Comparison of ENCODE assay signal across 8 cellular contexts in genomic region chr14:31206536-31207286, GRCh38. TPM values are rescaled to one million over a fixed set of nuclear protein-coding genes. Genes with fewer than 3 reads are reported as not detected.
DNase-seq lines count a peak whose midpoint lies in the region; ATAC-seq and TF ChIP-seq lines count a peak whose summit lies in the region.

No MANE protein-coding gene starts in this region.

- peaks cover 6% of the 10 kb centered on the region for H4K20me1 ChIP-seq in SU-DHL-6 (ENCODE audit: low read depth, low read length)

- H3K27ac ChIP-seq in SU-DHL-6 (ENCODE audit: low read depth, low read length) (peak overlapping the region; percentile 93), spleen (peak overlapping the region; percentile 97 to 99 (median 98))

- intact Hi-C loops in spleen (cut with DNase I; ENCODE audit: low total_unique reads) = no loop called here

- peak; percentile 24 for ATAC-seq in GM18907 (IDR thresholded peaks at IDR 0.05; ENCODE audit: unreplicated experiment)
- ATAC-seq in HG03159 (IDR thresholded peaks at IDR 0.05; ENCODE audit: unreplicated experiment) = peak; percentile 18

- no peak for TF ChIP-seq POLR2A in spleen (IDR thresholded peaks at IDR 0.05)

- H3K36me3 ChIP-seq in SU-DHL-6 (ENCODE audit: low read length) = peaks cover 16% of the 10 kb centered on the region; the same call in 1 of the 2 replicates
- peaks cover 0 to 26% (median 8%) of the 10 kb centered on the region in 6 donors for H3K36me3 ChIP-seq in spleen

- H3K9me2 ChIP-seq in SU-DHL-6 (replicated peaks; ENCODE audit: insufficient read depth, low read length) = no peaks in the 10 kb centered on the region

- peak overlapping the region; percentile 95 for H3K9ac ChIP-seq in SU-DHL-6 (ENCODE audit: low read length)

- H3K9me3 ChIP-seq in SU-DHL-6 (ENCODE audit: insufficient read depth, low read length) = no peaks in the 10 kb centered on the region
- no peaks in the 10 kb centered on the region for H3K9me3 ChIP-seq in spleen

- H3K4me3 ChIP-seq in SU-DHL-6 (ENCODE audit: insufficient read depth, low read length, poor library complexity, severe bottlenecking) = peak overlapping the region; percentile 64
- peak overlapping the region; percentile 91 for H3K4me3 ChIP-seq in iPS-11a (ENCODE audit: low read depth, low read length)
- H3K4me3 ChIP-seq in spleen = peak overlapping the region; percentile 66 to 84 (median 72)

- peak; percentile 39 for DNase-seq in AG20443 (ENCODE audit: low spot score)
- DNase-seq in amygdala (lab: John Stamatoyannopoulos, UW) = peak in 30 of 56 donors; percentile 19 to 74 (median 38)
- DNase-seq in spleen = peak; percentile 90
- no peak for DNase-seq in NCI-H446 treated with DMSO at 0.1 percent for 48 hours (lab: John Stamatoyannopoulos, UW)

- H3K27me3 ChIP-seq in SU-DHL-6 (ENCODE audit: low read length) (no peaks in the 10 kb centered on the region), spleen (replicated peaks in 1 of 7) (no peaks in the 10 kb centered on the region)

- peaks cover 50% of the 10 kb centered on the region for H3K79me2 ChIP-seq in SU-DHL-6 (ENCODE audit: insufficient read depth, low read length)

- no peak for TF ChIP-seq CTCF in SU-DHL-6 (IDR thresholded peaks at IDR 0.05; ENCODE audit: insufficient read depth, low read length, poor library complexity, severe bottlenecking)
- TF ChIP-seq CTCF in spleen (IDR thresholded peaks at IDR 0.05 in 8 of 11, conservative IDR thresholded peaks at IDR 0.05 in 3 of 11) = no peak

- peaks cover 24 to 70% (median 39%) of the 10 kb centered on the region in 6 donors for H3K4me1 ChIP-seq in spleen

- 0 to 1% (median 0%) methylated on average over 23 to 55 of the region's 55 CpGs for WGBS in spleen, 5 donors

- peak overlapping the region; percentile 86 for H2AFZ ChIP-seq in SU-DHL-6 (ENCODE audit: low read depth, low read length, severe bottlenecking)

- H3K4me2 ChIP-seq in SU-DHL-6 (ENCODE audit: low read depth, low read length, poor library complexity, severe bottlenecking) = peak overlapping the region; percentile 99

- H3F3A ChIP-seq in SU-DHL-6 (ENCODE audit: insufficient read depth) = peaks cover 24% of the 10 kb centered on the region

RNA-seq across cellular contexts. Expression of gene HECTD1, which starts 0.9 kb away (rescaled TPM):
- 100 to 1,000 TPM; 133 to 176 (median 160) TPM for total RNA-seq in spleen
- polyA plus RNA-seq in spleen = 10 to 100 TPM; 27.6 to 31.4 (median 28.6) TPM
